9 cellular contexts compared by ENCODE assay signal in genomic region chr22:36377022-36377631, GRCh38. TPM values are rescaled to one million over a fixed set of nuclear protein-coding genes. Genes with fewer than 3 reads are reported as not detected.
DNase-seq lines count a peak whose midpoint lies in the region; ATAC-seq and TF ChIP-seq lines count a peak whose summit lies in the region.
"Had no signal": no experiment of that assay in that cellular context is flagged by ENCODE, and none has a peak within 500 bp of the region (broad histone marks: within the 10 kb centered on the region; RNA-seq: fewer than 3 reads in every experiment).

No MANE protein-coding gene starts in this region.

- H3K27me3 Mint-ChIP-seq in activated CD8-positive, alpha-beta memory T cell treated with anti-CD3 and anti-CD28 coated beads, Interleukin-2, amount 10 ng/mL, durations not matched to agents 7 days and 5 days, result no peaks in the 10 kb centered on the region
- no peaks in the 10 kb centered on the region for H3K27me3 Mint-ChIP-seq in activated B cell treated with CpG ODN at 0.5 μM for 24 hours

- no peak overlapping the region for H3K9ac ChIP-seq in subcutaneous abdominal adipose tissue (ENCODE audit: low read length in 5 of 5)

- 39 to 55% methylated on average over 14 of the region's 14 CpGs for WGBS in heart right ventricle, 2 donors

- POLR2A ChIA-PET in activated B cell treated with CpG ODN at 0.5 μM for 24 hours (lab: Charles Lee), result interaction anchor here (0.5 to 10.9 kb wide), 22 partner anchors 9 to 1017 kb away, joined by 3 to 126 read pairs (median 5); partner anchors contain the start of genes MYH9 and TXN2

- peaks cover 68% of the 10 kb centered on the region for H3K36me3 Mint-ChIP-seq in activated CD8-positive, alpha-beta memory T cell treated with anti-CD3 and anti-CD28 coated beads, Interleukin-2, amount 10 ng/mL, durations not matched to agents 7 days and 5 days
- H3K36me3 Mint-ChIP-seq in activated B cell treated with CpG ODN at 0.5 μM for 24 hours (ENCODE audit: low read depth), result peaks cover 52% of the 10 kb centered on the region

- DNase-seq in activated CD8-positive, alpha-beta memory T cell treated with anti-CD3 and anti-CD28 coated beads, Interleukin-2, amount 10 ng/mL, durations not matched to agents 7 days and 5 days, result peak; percentile 65
- DNase-seq in activated CD8-positive, alpha-beta memory T cell treated with anti-CD3 and anti-CD28 coated beads for 24 hours, result no peak
- DNase-seq in activated B cell treated with CpG ODN at 0.5 μM for 24 hours (no peak), heart right ventricle (no peak), OCI-M1 (lab: John Stamatoyannopoulos, UW) (no peak)
- DNase-seq: MG63 had no signal

- no peaks in the 10 kb centered on the region for H3K9me3 Mint-ChIP-seq in activated CD8-positive, alpha-beta memory T cell treated with anti-CD3 and anti-CD28 coated beads, Interleukin-2, amount 10 ng/mL, durations not matched to agents 7 days and 5 days (ENCODE audit: low read depth)
- H3K9me3 Mint-ChIP-seq in activated B cell treated with CpG ODN at 0.5 μM for 24 hours, result no peaks in the 10 kb centered on the region

- CTCF ChIA-PET in activated CD8-positive, alpha-beta memory T cell treated with anti-CD3 and anti-CD28 coated beads, Interleukin-2, amount 10 ng/mL, durations not matched to agents 7 days and 5 days (lab: Charles Lee), result interaction anchor here (0.7 to 7.3 kb wide), 20 partner anchors 8 to 139 kb away, joined by 3 to 47 read pairs (median 4); partner anchors contain the start of gene MYH9
- CTCF ChIA-PET in activated B cell treated with CpG ODN at 0.5 μM for 24 hours (lab: Charles Lee), result interaction anchor here (0.9 to 2.2 kb wide), 5 partner anchors 9 to 93 kb away, joined by 3 to 8 read pairs (median 4); no protein-coding TSS in a partner anchor

- intact Hi-C loops in activated B cell treated with CpG ODN at 0.5 μM for 24 hours (cut with micrococcal nuclease), result loop anchor here (1.0 kb wide), 1 partner anchor 9 kb away; no protein-coding TSS in a partner anchor
- intact Hi-C loops in heart right ventricle (cut with DNase I), result loop anchor here in 1 of 10 donors (10.0 kb wide), 1 partner anchor 52 kb away; no protein-coding TSS in a partner anchor

- H3K9me3 ChIP-seq in heart right ventricle (no peaks in the 10 kb centered on the region), subcutaneous abdominal adipose tissue (ENCODE audit: control insufficient read depth in 5 of 5, low read length in 5 of 5) (no peaks in the 10 kb centered on the region)
- H3K9me3 ChIP-seq: MG63 had no signal

- peaks cover 94% of the 10 kb centered on the region for H3K4me1 Mint-ChIP-seq in activated CD8-positive, alpha-beta memory T cell treated with anti-CD3 and anti-CD28 coated beads, Interleukin-2, amount 10 ng/mL, durations not matched to agents 7 days and 5 days
- peaks cover 96% of the 10 kb centered on the region for H3K4me1 Mint-ChIP-seq in activated B cell treated with CpG ODN at 0.5 μM for 24 hours

- H3K36me3 ChIP-seq in heart right ventricle (peaks cover 0 to 84% (median 4%) of the 10 kb centered on the region in 9 donors), subcutaneous abdominal adipose tissue (ENCODE audit: control insufficient read depth in 5 of 5, insufficient read depth in 5 of 5, low read length in 5 of 5) (peaks cover 0 to 13% (median 8%) of the 10 kb centered on the region in 5 donors)

- peak overlapping the region; percentile 93 for H3K27ac Mint-ChIP-seq in activated CD8-positive, alpha-beta memory T cell treated with anti-CD3 and anti-CD28 coated beads, Interleukin-2, amount 10 ng/mL, durations not matched to agents 7 days and 5 days
- peak overlapping the region; percentile 92 for H3K27ac Mint-ChIP-seq in activated B cell treated with CpG ODN at 0.5 μM for 24 hours

- H3K4me1 ChIP-seq in heart right ventricle, result peaks cover 51 to 100% (median 100%) of the 10 kb centered on the region in 9 donors
- peaks cover 11 to 90% (median 43%) of the 10 kb centered on the region in 5 donors for H3K4me1 ChIP-seq in subcutaneous abdominal adipose tissue (ENCODE audit: control insufficient read depth in 5 of 5, insufficient read depth in 5 of 5, low read length in 5 of 5)

- H3K4me3 Mint-ChIP-seq in activated CD8-positive, alpha-beta memory T cell treated with anti-CD3 and anti-CD28 coated beads, Interleukin-2, amount 10 ng/mL, durations not matched to agents 7 days and 5 days, result peak overlapping the region; percentile 70
- H3K4me3 Mint-ChIP-seq in activated B cell treated with CpG ODN at 0.5 μM for 24 hours, result peak overlapping the region; percentile 72

- H3K27ac ChIP-seq in heart right ventricle (peak overlapping the region; percentile 4 to 87 (median 60)), subcutaneous abdominal adipose tissue (ENCODE audit: low read depth, low read length) (peak overlapping the region; percentile 54)

- H3K4me3 ChIP-seq in heart right ventricle (peak overlapping the region in 3 of 10 donors; percentile 9 to 20 (median 18)), subcutaneous abdominal adipose tissue (ENCODE audit: low read depth in 1 of 5, low read length in 5 of 5) (no peak overlapping the region)
- H3K4me3 ChIP-seq: MG63 had no signal

- peak; percentile 83 for ATAC-seq in activated CD8-positive, alpha-beta memory T cell treated with anti-CD3 and anti-CD28 coated beads, Interleukin-2, amount 10 ng/mL, durations not matched to agents 7 days and 5 days
- peak; percentile 53 for ATAC-seq in activated B cell treated with CpG ODN at 0.5 μM for 24 hours (ENCODE audit: low read depth)
- ATAC-seq in heart right ventricle, result peak in 5 of 8 donors; percentile 21 to 70 (median 27)
- no peak for ATAC-seq in HG03439 (IDR thresholded peaks at IDR 0.05; ENCODE audit: unreplicated experiment)
- no peak for ATAC-seq in HG03457 (IDR thresholded peaks at IDR 0.05; ENCODE audit: unreplicated experiment)

- H3K27me3 ChIP-seq in heart right ventricle, result no peaks in the 10 kb centered on the region
- no peaks in the 10 kb centered on the region for H3K27me3 ChIP-seq in subcutaneous abdominal adipose tissue (ENCODE audit: control insufficient read depth in 5 of 5, insufficient read depth in 4 of 5, low read length in 5 of 5)
- H3K27me3 ChIP-seq: MG63 had no signal

- TF ChIP-seq CTCF in activated B cell treated with CpG ODN at 0.5 μM for 24 hours (IDR thresholded peaks at IDR 0.05), result no peak
- no peak for TF ChIP-seq CTCF in heart right ventricle (IDR thresholded peaks at IDR 0.05)

RNA-seq across cellular contexts. Expression of gene MYH9, which starts 10.6 kb away (rescaled TPM):
- 100 to 1,000 TPM; 695 to 913 TPM for total RNA-seq in activated CD8-positive, alpha-beta memory T cell treated with anti-CD3 and anti-CD28 coated beads, Interleukin-2, amount 10 ng/mL, durations not matched to agents 7 days and 5 days
- total RNA-seq in activated B cell treated with CpG ODN at 0.5 μM for 24 hours, result 714 and 755 TPM in 2 replicates
- total RNA-seq in heart right ventricle, result 100 to 1,000 TPM; 132 to 345 (median 189) TPM
- 100 to 1,000 TPM; 134 to 243 TPM for polyA plus RNA-seq in heart right ventricle

Comparison
In these comparisons a context has a peak if more than half of its experiments do, and no peak if none do; other contexts are left out.
1. ATAC-seq: peak in activated CD8-positive, alpha-beta memory T cell treated with anti-CD3 and anti-CD28 coated beads, Interleukin-2, amount 10 ng/mL, durations not matched to agents 7 days and 5 days (single experiment), activated B cell treated with CpG ODN at 0.5 μM for 24 hours (single experiment) and heart right ventricle (5 of 8); none in HG03439 (single experiment) and HG03457 (single experiment).